ENCODE assay signal across 8 cellular contexts in the genomic region with DNA sequence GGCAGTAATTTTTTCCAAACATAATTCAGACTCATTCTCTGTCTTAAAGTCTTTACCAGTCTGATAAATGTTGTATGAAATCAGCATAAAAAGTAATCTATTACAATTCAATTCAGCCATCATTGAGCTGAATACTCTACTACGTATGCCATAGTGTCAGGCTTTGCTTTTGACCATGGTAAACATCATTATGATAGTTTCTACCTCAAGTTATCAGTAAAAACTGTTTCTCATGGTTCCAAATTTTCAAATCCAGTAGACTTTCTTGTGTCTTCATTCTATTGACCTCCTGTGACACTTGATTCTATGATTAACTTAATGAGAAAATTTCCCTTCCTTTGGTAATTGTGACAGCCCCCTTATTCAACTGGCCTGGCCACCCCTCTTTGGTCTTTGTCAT.
"Had no signal": no experiment of that assay in that cellular context is flagged by ENCODE, and none has a peak within 500 bp of the region (broad histone marks: within the 10 kb centered on the region; RNA-seq: fewer than 3 reads in every experiment).

No MANE protein-coding gene starts in this region.

- DNase-seq: GM23248, GOT3, H7, IMR-90, KG1 had no signal

- FAIRE-seq: HTR-8/SVneo, K562 had no signal

- ATAC-seq: HCT116, K562 had no signal
